ENCODE assay signal across 19 cellular contexts in the genomic region with DNA sequence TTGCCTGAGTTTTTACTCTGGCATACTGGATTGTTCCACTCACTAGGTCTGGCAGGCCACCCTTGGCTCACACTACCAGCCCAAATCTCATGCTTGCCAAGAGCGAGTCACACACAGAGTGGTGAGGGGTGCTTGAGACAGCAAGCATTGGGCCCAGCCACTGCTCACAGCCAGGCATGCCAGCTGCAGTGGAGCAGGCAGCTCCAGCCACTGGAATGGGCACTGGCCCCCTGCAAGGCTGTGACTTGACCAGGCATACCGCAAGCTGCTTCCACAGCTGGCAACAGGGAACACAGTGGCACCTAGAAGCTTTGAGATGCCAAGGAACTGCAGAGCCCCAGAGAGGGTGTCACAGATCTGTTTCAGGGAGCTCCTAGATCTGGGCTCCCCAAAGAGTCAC.
DNase-seq lines count a peak whose midpoint lies in the region; ATAC-seq and TF ChIP-seq lines count a peak whose summit lies in the region.
"Had no signal": no experiment of that assay in that cellular context is flagged by ENCODE, and none has a peak within 500 bp of the region (broad histone marks: within the 10 kb centered on the region; RNA-seq: fewer than 3 reads in every experiment).

No MANE protein-coding gene starts in this region.

- no peak for ATAC-seq in Right ventricle myocardium inferior
- no peak for ATAC-seq in HG03565 (IDR thresholded peaks at IDR 0.05; ENCODE audit: unreplicated experiment)
- no peak for ATAC-seq in activated T-cell treated with anti-CD3 and anti-CD28 coated beads, Interleukin-2, amount 50 U/mL, for 4 hours
- ATAC-seq: A549, GM12878, HCT116 had no signal

- TF ChIP-seq CTCF in right atrium auricular region (IDR thresholded peaks at IDR 0.05) (no peak), fibroblast of mammary gland (conservative IDR thresholded peaks at IDR 0.05; ENCODE audit: control insufficient read depth, insufficient read depth, low read depth, low read length) (no peak)

- H3K4me1 ChIP-seq in right atrium auricular region (no peaks in the 10 kb centered on the region), neuronal stem cell (ENCODE audit: control insufficient read depth in 2 of 2, insufficient read depth in 1 of 2, low read depth in 1 of 2, low read length in 2 of 2) (no peaks in the 10 kb centered on the region)
- H3K4me1 ChIP-seq: A549, BLaER1, SJCRH30 had no signal

- no peaks in the 10 kb centered on the region for H3K9me3 ChIP-seq in right atrium auricular region
- H3K9me3 ChIP-seq in neuronal stem cell (replicated peaks in 1 of 2; ENCODE audit: control insufficient read depth in 2 of 2, insufficient read depth in 1 of 2, low read depth in 1 of 2, low read length in 2 of 2) = no peaks in the 10 kb centered on the region
- H3K9me3 ChIP-seq: A549, SJCRH30 had no signal

- H3K79me1 ChIP-seq in neuronal stem cell (ENCODE audit: low read depth, low read length) = no peaks in the 10 kb centered on the region

- no peak overlapping the region for H3K23ac ChIP-seq in neuronal stem cell (ENCODE audit: low read depth, low read length, poor library complexity)

- H3K9me3 Mint-ChIP-seq in activated T-cell treated with anti-CD3 and anti-CD28 coated beads, Interleukin-2, amount 50 U/mL, for 4 hours = peaks cover 9% of the 10 kb centered on the region

- no peak overlapping the region for H2AK5ac ChIP-seq in neuronal stem cell (ENCODE audit: low read depth, low read length)

- no CpG with 5 or more reads among the region's 2 CpGs for WGBS in neuronal stem cell (ENCODE audit: extremely low coverage in 2 of 2, insufficient read length in 2 of 2, insufficient replicate concordance in 1 of 2), 2 donors

- no peak overlapping the region for H2AFZ ChIP-seq in neuronal stem cell (ENCODE audit: low read length)

- H3K27me3 Mint-ChIP-seq in activated T-cell treated with anti-CD3 and anti-CD28 coated beads, Interleukin-2, amount 50 U/mL, for 4 hours (ENCODE audit: low read depth) = no peaks in the 10 kb centered on the region
- H3K27me3 Mint-ChIP-seq: CD4-positive, alpha-beta memory T cell; IgD-negative memory B cell had no signal

- H3K27ac ChIP-seq in right atrium auricular region (no peak overlapping the region), neuronal stem cell (replicated peaks; ENCODE audit: low read length) (no peak overlapping the region)
- H3K27ac ChIP-seq: A549, BLaER1, SJCRH30 had no signal

- intact Hi-C loops in Right ventricle myocardium inferior (cut with DNase I) = no loop called here

- no peak overlapping the region for H2BK5ac ChIP-seq in neuronal stem cell (ENCODE audit: low read length)

- H3K18ac ChIP-seq in neuronal stem cell (ENCODE audit: low read length) = no peak overlapping the region

- DNase-seq in Right ventricle myocardium inferior (ENCODE audit: missing footprints) (peak; percentile 39), right atrium auricular region (ENCODE audit: low spot score) (no peak), fibroblast of mammary gland (ENCODE audit: low read depth) (peak; percentile 5), neuronal stem cell (ENCODE audit: low spot score) (no peak)
- no peak for DNase-seq in stimulated activated CD4-positive, alpha-beta T cell treated with anti-CD3 and anti-CD28 coated beads, Interleukin-2, amount 100 ng/mL, for 24 hours
- DNase-seq in activated T-cell treated with anti-CD3 and anti-CD28 coated beads, Interleukin-2, amount 50 U/mL, for 4 hours = no peak
- DNase-seq: CD4-positive, alpha-beta memory T cell; EL; Kasumi-1; NCI-H1105; NCI-H524; NCI-H82; SJCRH30 had no signal

- no peak overlapping the region for H4K8ac ChIP-seq in neuronal stem cell (ENCODE audit: low read depth, low read length)

- H4K91ac ChIP-seq in neuronal stem cell (ENCODE audit: low read depth, low read length, poor library complexity) = no peak overlapping the region

- H3K36me3 ChIP-seq in right atrium auricular region (no peaks in the 10 kb centered on the region), neuronal stem cell (replicated peaks in 1 of 2; ENCODE audit: control insufficient read depth in 2 of 2, insufficient read depth in 2 of 2, low read length in 2 of 2) (no peaks in the 10 kb centered on the region)
- H3K36me3 ChIP-seq: BLaER1, SJCRH30 had no signal

- no peak overlapping the region for H3K9ac ChIP-seq in neuronal stem cell (ENCODE audit: low read depth, low read length, poor library complexity)
- H3K9ac ChIP-seq: BLaER1 had no signal

- no peak overlapping the region for H3K4me2 ChIP-seq in neuronal stem cell (ENCODE audit: insufficient read depth, low read length, poor library complexity, severe bottlenecking)
- H3K4me2 ChIP-seq: A549, BLaER1 had no signal

- H3K4me3 ChIP-seq in right atrium auricular region = no peak overlapping the region
- no peak overlapping the region for H3K4me3 ChIP-seq in fibroblast of mammary gland (ENCODE audit: control insufficient read depth, low read depth, low read length)
- H3K4me3 ChIP-seq in neuronal stem cell (ENCODE audit: low read length in 2 of 2) = peak overlapping the region in 1 of 2 donors; percentile 22
- H3K4me3 ChIP-seq: A549, BLaER1, GM12878, SJCRH30 had no signal

- H2BK15ac ChIP-seq in neuronal stem cell (ENCODE audit: low read length) = no peak overlapping the region

- H3K14ac ChIP-seq in neuronal stem cell (ENCODE audit: low read length) = no peak overlapping the region

- H2BK12ac ChIP-seq in neuronal stem cell (ENCODE audit: low read length) = peak overlapping the region; percentile 63

- H3K4me3 Mint-ChIP-seq in activated T-cell treated with anti-CD3 and anti-CD28 coated beads, Interleukin-2, amount 50 U/mL, for 4 hours = no peak overlapping the region
- H3K4me3 Mint-ChIP-seq: CD4-positive, alpha-beta memory T cell; IgD-negative memory B cell had no signal

- no peaks in the 10 kb centered on the region for H3K4me1 Mint-ChIP-seq in activated T-cell treated with anti-CD3 and anti-CD28 coated beads, Interleukin-2, amount 50 U/mL, for 4 hours (ENCODE audit: low read depth)
- H3K4me1 Mint-ChIP-seq: CD4-positive, alpha-beta memory T cell had no signal

- H3K4ac ChIP-seq in neuronal stem cell (ENCODE audit: low read length) = no peak overlapping the region

- no peaks in the 10 kb centered on the region for H3K36me3 Mint-ChIP-seq in activated T-cell treated with anti-CD3 and anti-CD28 coated beads, Interleukin-2, amount 50 U/mL, for 4 hours (ENCODE audit: insufficient read depth)
- H3K36me3 Mint-ChIP-seq: CD4-positive, alpha-beta memory T cell had no signal

- H3K27me3 ChIP-seq in right atrium auricular region (no peaks in the 10 kb centered on the region), neuronal stem cell (ENCODE audit: control insufficient read depth in 3 of 3, insufficient read depth in 3 of 3, low read depth in 1 of 3, low read length in 3 of 3) (no peaks in the 10 kb centered on the region)
- H3K27me3 ChIP-seq: BLaER1, SJCRH30 had no signal

- no peak overlapping the region for H2BK120ac ChIP-seq in neuronal stem cell (ENCODE audit: low read depth, low read length)

Comparison
In these comparisons a context has a peak if more than half of its experiments do, and no peak if none do; other contexts are left out.
1. DNase-seq: peak in Right ventricle myocardium inferior (single experiment) and fibroblast of mammary gland (single experiment); none in right atrium auricular region (single experiment), neuronal stem cell (single experiment), stimulated activated CD4-positive, alpha-beta T cell treated with anti-CD3 and anti-CD28 coated beads, Interleukin-2, amount 100 ng/mL, for 24 hours (0 of 2) and activated T-cell treated with anti-CD3 and anti-CD28 coated beads, Interleukin-2, amount 50 U/mL, for 4 hours (single experiment).